11 cellular contexts compared by ENCODE assay signal in genomic region chr11:59212744-59213573, GRCh38. TPM values are rescaled to one million over a fixed set of nuclear protein-coding genes. Genes with fewer than 3 reads are reported as not detected.
DNase-seq lines count a peak whose midpoint lies in the region; ATAC-seq and TF ChIP-seq lines count a peak whose summit lies in the region.
"Had no signal": no experiment of that assay in that cellular context is flagged by ENCODE, and none has a peak within 500 bp of the region (broad histone marks: within the 10 kb centered on the region; RNA-seq: fewer than 3 reads in every experiment).

TSS of gene MPEG1 (minus strand) at chr11:59212927. CDS start at chr11:59212865, 62 bp downstream.

- peak; percentile 22 for ATAC-seq in HG02678 (IDR thresholded peaks at IDR 0.05; ENCODE audit: unreplicated experiment)

- no peaks in the 10 kb centered on the region for H3K9me3 ChIP-seq in neutrophil
- H3K9me3 ChIP-seq: tibial nerve had no signal

- no peaks in the 10 kb centered on the region for H3K27me3 ChIP-seq in neutrophil
- H3K27me3 ChIP-seq: tibial nerve had no signal

- H3K36me3 ChIP-seq in neutrophil = no peaks in the 10 kb centered on the region
- H3K36me3 ChIP-seq: tibial nerve had no signal

- no peak for DNase-seq in NCI-H510A treated with DMSO at 0.1 percent for 48 hours (lab: John Stamatoyannopoulos, UW)
- no peak for DNase-seq in NK-92 treated with Interleukin-12 subunit alpha and Interleukin-12 subunit beta, amount 100 ng/mL, for 24 hours (lab: John Stamatoyannopoulos, UW)
- no peak for DNase-seq in DMS79 (lab: John Stamatoyannopoulos, UW)
- DNase-seq in cerebellar cortex (ENCODE audit: low spot score) = no peak
- DNase-seq: CD4-positive, CD25-positive, alpha-beta regulatory T cell; mesenchymal stem cell had no signal

- WGBS in adipose tissue, 3 donors = 74 to 76% (median 76%) methylated on average over 9 of the region's 9 CpGs

- H3K27ac ChIP-seq in adipose tissue (ENCODE audit: low read depth, low read length) (no peak within 1 kb of the TSS), neutrophil (peak within 1 kb of the TSS; percentile 99)

- peaks cover 91 to 100% of the 10 kb centered on the region in 2 experiments for H3K4me1 ChIP-seq in neutrophil (ENCODE audit: control insufficient read depth in 1 of 2, insufficient read depth in 1 of 2, low read depth in 1 of 2, low read length in 1 of 2)

- peak within 1 kb of the TSS; percentile 67 for H3K4me3 ChIP-seq in GM12875 (ENCODE audit: low read depth, low read length)
- H3K4me3 ChIP-seq in neutrophil (ENCODE audit: low read depth in 1 of 2, low read length in 1 of 2) = peak within 1 kb of the TSS; percentile 33 to 66

- TF ChIP-seq CTCF in GM12875 (IDR thresholded peaks at IDR 0.05; ENCODE audit: borderline replicate concordance, insufficient read depth, low read depth, low read length) (no peak), neutrophil (IDR thresholded peaks at IDR 0.05) (no peak)

RNA-seq across cellular contexts. Expression of gene MPEG1, which starts in this region (rescaled TPM):
- 10 to 100 TPM in 2 of 3 donors, 1 to 10 TPM in 1; 2.3 to 13.5 (median 11.8) TPM for polyA plus RNA-seq in adipose tissue
